In the genomic region with DNA sequence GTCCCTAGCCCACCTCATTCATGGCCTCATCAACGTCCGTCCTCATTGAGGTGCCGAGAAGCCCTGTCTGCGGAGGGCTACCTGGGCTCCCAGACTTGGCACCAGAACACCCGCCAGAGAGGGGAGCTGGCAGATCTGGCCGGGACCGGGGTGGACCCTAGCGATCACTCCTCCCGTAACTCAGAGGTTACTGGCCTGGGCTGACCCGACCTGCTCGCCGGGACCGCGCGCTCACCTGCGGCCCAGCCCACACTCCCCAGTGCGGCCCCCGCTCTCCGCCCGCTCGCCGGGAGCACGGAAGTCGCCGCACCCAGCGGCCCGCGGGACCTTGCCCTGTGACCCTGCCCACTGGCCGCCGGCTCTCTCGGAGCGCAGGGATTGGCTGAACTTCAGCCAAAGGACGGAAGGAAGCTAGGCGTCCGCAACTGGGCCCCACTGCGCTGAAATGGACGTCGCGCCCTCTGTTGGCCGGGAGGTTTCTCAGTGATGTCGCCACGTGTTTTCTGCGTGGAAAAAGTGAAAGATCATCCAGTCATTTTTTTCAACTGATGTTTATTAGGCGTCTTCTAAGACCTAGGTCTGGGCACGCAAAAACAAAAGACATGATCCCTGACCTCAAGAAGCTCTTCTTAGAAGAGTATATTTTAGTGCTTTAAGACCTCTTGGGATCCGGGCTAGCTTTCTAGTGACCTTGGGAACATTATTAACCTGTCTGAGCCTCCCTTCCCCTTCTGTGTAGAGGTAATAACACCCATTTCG, we compare ENCODE assay signal across 1 cellular context.
A peak's percentile ranks its signal among the peaks of the same experiment; 100 is the strongest.
TF ChIP-seq lines count a peak whose summit lies in the region.

A gene with protein sequence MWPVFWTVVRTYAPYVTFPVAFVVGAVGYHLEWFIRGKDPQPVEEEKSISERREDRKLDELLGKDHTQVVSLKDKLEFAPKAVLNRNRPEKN (minus strand): TSS at position 308 of the 759 bp plus-strand sequence. CDS start 3,772 bp downstream, outside the sequence.

TF ChIP-seq in HEK293, 187 proteins besides CTCF, POLR2A, EP300 and RAD21 (continued from another document and continues in another):
- TF ChIP-seq, protein P1, sequence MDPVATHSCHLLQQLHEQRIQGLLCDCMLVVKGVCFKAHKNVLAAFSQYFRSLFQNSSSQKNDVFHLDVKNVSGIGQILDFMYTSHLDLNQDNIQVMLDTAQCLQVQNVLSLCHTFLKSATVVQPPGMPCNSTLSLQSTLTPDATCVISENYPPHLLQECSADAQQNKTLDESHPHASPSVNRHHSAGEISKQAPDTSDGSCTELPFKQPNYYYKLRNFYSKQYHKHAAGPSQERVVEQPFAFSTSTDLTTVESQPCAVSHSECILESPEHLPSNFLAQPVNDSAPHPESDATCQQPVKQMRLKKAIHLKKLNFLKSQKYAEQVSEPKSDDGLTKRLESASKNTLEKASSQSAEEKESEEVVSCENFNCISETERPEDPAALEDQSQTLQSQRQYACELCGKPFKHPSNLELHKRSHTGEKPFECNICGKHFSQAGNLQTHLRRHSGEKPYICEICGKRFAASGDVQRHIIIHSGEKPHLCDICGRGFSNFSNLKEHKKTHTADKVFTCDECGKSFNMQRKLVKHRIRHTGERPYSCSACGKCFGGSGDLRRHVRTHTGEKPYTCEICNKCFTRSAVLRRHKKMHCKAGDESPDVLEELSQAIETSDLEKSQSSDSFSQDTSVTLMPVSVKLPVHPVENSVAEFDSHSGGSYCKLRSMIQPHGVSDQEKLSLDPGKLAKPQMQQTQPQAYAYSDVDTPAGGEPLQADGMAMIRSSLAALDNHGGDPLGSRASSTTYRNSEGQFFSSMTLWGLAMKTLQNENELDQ (tag by site-specific recombination; IDR thresholded peaks at IDR 0.05; ENCODE audit: low read depth), result no peak
- peak; percentile 76; the same call in 1 of the 2 replicates for TF ChIP-seq KLF7 (tag by site-specific recombination; IDR thresholded peaks at IDR 0.05; ENCODE audit: borderline replicate concordance)
- TF ChIP-seq ZNF324 (tag by site-specific recombination; IDR thresholded peaks at IDR 0.05), result 0 out of 2 replicates have a peak, but pooled peaks have one; percentile 15
- TF ChIP-seq, protein P2, sequence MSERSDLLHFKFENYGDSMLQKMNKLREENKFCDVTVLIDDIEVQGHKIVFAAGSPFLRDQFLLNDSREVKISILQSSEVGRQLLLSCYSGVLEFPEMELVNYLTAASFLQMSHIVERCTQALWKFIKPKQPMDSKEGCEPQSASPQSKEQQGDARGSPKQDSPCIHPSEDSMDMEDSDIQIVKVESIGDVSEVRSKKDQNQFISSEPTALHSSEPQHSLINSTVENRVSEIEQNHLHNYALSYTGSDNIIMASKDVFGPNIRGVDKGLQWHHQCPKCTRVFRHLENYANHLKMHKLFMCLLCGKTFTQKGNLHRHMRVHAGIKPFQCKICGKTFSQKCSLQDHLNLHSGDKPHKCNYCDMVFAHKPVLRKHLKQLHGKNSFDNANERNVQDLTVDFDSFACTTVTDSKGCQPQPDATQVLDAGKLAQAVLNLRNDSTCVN (tag by site-specific recombination; optimal IDR thresholded peaks at IDR 0.05), result peak; percentile 54
- peak; percentile 41 for TF ChIP-seq ZIC2 (tag by site-specific recombination; IDR thresholded peaks at IDR 0.05)
- no peak for TF ChIP-seq SCRT1 (tag by site-specific recombination; IDR thresholded peaks at IDR 0.05; ENCODE audit: borderline replicate concordance)
- TF ChIP-seq, protein P3, sequence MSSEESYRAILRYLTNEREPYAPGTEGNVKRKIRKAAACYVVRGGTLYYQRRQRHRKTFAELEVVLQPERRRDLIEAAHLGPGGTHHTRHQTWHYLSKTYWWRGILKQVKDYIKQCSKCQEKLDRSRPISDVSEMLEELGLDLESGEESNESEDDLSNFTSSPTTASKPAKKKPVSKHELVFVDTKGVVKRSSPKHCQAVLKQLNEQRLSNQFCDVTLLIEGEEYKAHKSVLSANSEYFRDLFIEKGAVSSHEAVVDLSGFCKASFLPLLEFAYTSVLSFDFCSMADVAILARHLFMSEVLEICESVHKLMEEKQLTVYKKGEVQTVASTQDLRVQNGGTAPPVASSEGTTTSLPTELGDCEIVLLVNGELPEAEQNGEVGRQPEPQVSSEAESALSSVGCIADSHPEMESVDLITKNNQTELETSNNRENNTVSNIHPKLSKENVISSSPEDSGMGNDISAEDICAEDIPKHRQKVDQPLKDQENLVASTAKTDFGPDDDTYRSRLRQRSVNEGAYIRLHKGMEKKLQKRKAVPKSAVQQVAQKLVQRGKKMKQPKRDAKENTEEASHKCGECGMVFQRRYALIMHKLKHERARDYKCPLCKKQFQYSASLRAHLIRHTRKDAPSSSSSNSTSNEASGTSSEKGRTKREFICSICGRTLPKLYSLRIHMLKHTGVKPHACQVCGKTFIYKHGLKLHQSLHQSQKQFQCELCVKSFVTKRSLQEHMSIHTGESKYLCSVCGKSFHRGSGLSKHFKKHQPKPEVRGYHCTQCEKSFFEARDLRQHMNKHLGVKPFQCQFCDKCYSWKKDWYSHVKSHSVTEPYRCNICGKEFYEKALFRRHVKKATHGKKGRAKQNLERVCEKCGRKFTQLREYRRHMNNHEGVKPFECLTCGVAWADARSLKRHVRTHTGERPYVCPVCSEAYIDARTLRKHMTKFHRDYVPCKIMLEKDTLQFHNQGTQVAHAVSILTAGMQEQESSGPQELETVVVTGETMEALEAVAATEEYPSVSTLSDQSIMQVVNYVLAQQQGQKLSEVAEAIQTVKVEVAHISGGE (tag by site-specific recombination; conservative IDR thresholded peaks at IDR 0.05; ENCODE audit: low read depth), result peak; percentile 80
- TF ChIP-seq ZNF837 (tag by site-specific recombination; IDR thresholded peaks at IDR 0.05), result no peak
- TF ChIP-seq OSR2 (tag by site-specific recombination; IDR thresholded peaks at IDR 0.05), result peak; percentile 47
- TF ChIP-seq SETDB1 (IDR thresholded peaks at IDR 0.05; ENCODE audit: insufficient read length, low read length), result peak; percentile 69
- TF ChIP-seq, protein P4, sequence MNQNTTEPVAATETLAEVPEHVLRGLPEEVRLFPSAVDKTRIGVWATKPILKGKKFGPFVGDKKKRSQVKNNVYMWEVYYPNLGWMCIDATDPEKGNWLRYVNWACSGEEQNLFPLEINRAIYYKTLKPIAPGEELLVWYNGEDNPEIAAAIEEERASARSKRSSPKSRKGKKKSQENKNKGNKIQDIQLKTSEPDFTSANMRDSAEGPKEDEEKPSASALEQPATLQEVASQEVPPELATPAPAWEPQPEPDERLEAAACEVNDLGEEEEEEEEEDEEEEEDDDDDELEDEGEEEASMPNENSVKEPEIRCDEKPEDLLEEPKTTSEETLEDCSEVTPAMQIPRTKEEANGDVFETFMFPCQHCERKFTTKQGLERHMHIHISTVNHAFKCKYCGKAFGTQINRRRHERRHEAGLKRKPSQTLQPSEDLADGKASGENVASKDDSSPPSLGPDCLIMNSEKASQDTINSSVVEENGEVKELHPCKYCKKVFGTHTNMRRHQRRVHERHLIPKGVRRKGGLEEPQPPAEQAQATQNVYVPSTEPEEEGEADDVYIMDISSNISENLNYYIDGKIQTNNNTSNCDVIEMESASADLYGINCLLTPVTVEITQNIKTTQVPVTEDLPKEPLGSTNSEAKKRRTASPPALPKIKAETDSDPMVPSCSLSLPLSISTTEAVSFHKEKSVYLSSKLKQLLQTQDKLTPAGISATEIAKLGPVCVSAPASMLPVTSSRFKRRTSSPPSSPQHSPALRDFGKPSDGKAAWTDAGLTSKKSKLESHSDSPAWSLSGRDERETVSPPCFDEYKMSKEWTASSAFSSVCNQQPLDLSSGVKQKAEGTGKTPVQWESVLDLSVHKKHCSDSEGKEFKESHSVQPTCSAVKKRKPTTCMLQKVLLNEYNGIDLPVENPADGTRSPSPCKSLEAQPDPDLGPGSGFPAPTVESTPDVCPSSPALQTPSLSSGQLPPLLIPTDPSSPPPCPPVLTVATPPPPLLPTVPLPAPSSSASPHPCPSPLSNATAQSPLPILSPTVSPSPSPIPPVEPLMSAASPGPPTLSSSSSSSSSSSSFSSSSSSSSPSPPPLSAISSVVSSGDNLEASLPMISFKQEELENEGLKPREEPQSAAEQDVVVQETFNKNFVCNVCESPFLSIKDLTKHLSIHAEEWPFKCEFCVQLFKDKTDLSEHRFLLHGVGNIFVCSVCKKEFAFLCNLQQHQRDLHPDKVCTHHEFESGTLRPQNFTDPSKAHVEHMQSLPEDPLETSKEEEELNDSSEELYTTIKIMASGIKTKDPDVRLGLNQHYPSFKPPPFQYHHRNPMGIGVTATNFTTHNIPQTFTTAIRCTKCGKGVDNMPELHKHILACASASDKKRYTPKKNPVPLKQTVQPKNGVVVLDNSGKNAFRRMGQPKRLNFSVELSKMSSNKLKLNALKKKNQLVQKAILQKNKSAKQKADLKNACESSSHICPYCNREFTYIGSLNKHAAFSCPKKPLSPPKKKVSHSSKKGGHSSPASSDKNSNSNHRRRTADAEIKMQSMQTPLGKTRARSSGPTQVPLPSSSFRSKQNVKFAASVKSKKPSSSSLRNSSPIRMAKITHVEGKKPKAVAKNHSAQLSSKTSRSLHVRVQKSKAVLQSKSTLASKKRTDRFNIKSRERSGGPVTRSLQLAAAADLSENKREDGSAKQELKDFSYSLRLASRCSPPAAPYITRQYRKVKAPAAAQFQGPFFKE (tag by site-specific recombination; IDR thresholded peaks at IDR 0.05; ENCODE audit: borderline replicate concordance), result no peak
- no peak for TF ChIP-seq ZNF544 (tag by site-specific recombination; IDR thresholded peaks at IDR 0.05)
- TF ChIP-seq ZNF366 (tag by site-specific recombination; conservative IDR thresholded peaks at IDR 0.05), result peak; percentile 77
- no peak for TF ChIP-seq ZNF211 (tag by site-specific recombination; IDR thresholded peaks at IDR 0.05; ENCODE audit: low read depth)
- TF ChIP-seq ZNF596 (tag by site-specific recombination; IDR thresholded peaks at IDR 0.05), result no peak
- 0 out of 2 replicates have a peak, but pooled peaks have one; percentile 32 for TF ChIP-seq KLF9 (tag by site-specific recombination; IDR thresholded peaks at IDR 0.05; ENCODE audit: low read depth)
- TF ChIP-seq SP7 (tag by site-specific recombination; IDR thresholded peaks at IDR 0.05), result peak; percentile 74; the same call in 1 of the 2 replicates
- peak; percentile 44; the same call in 1 of the 2 replicates for TF ChIP-seq ZBTB20 (tag by site-specific recombination; IDR thresholded peaks at IDR 0.05)
- TF ChIP-seq, protein P5, sequence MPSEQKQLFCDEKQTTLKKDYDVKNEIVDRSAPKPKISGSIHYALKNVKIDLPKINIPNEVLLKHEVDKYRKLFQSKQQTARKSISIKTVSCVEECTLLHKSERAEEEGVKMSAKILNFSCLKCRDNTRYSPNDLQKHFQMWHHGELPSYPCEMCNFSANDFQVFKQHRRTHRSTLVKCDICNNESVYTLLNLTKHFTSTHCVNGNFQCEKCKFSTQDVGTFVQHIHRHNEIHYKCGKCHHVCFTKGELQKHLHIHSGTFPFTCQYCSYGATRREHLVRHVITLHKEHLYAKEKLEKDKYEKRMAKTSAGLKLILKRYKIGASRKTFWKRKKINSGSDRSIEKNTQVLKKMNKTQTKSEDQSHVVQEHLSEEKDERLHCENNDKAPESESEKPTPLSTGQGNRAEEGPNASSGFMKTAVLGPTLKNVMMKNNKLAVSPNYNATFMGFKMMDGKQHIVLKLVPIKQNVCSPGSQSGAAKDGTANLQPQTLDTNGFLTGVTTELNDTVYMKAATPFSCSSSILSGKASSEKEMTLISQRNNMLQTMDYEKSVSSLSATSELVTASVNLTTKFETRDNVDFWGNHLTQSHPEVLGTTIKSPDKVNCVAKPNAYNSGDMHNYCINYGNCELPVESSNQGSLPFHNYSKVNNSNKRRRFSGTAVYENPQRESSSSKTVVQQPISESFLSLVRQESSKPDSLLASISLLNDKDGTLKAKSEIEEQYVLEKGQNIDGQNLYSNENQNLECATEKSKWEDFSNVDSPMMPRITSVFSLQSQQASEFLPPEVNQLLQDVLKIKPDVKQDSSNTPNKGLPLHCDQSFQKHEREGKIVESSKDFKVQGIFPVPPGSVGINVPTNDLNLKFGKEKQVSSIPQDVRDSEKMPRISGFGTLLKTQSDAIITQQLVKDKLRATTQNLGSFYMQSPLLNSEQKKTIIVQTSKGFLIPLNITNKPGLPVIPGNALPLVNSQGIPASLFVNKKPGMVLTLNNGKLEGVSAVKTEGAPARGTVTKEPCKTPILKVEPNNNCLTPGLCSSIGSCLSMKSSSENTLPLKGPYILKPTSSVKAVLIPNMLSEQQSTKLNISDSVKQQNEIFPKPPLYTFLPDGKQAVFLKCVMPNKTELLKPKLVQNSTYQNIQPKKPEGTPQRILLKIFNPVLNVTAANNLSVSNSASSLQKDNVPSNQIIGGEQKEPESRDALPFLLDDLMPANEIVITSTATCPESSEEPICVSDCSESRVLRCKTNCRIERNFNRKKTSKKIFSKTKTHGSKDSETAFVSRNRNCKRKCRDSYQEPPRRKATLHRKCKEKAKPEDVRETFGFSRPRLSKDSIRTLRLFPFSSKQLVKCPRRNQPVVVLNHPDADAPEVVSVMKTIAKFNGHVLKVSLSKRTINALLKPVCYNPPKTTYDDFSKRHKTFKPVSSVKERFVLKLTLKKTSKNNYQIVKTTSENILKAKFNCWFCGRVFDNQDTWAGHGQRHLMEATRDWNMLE (tag by site-specific recombination; conservative IDR thresholded peaks at IDR 0.05; ENCODE audit: low read depth), result peak; percentile 95
- TF ChIP-seq, protein P6, sequence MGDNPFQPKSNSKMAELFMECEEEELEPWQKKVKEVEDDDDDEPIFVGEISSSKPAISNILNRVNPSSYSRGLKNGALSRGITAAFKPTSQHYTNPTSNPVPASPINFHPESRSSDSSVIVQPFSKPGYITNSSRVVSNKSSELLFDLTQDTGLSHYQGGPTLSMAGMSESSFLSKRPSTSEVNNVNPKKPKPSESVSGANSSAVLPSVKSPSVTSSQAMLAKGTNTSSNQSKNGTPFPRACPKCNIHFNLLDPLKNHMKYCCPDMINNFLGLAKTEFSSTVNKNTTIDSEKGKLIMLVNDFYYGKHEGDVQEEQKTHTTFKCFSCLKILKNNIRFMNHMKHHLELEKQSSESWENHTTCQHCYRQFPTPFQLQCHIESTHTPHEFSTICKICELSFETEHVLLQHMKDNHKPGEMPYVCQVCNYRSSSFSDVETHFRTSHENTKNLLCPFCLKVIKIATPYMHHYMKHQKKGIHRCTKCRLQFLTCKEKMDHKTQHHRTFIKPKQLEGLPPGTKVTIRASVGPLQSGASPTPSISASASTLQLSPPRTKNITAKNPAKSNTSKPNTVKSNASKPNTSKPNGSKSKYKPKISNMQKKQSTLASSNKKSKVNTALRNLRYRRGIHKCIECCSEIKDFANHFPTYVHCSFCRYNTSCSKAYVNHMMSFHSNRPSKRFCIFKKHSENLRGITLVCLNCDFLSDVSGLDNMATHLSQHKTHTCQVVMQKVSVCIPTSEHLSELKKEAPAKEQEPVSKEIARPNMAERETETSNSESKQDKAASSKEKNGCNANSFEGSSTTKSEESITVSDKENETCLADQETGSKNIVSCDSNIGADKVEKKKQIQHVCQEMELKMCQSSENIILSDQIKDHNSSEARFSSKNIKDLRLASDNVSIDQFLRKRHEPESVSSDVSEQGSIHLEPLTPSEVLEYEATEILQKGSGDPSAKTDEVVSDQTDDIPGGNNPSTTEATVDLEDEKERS (tag by site-specific recombination; IDR thresholded peaks at IDR 0.05), result no peak
- TF ChIP-seq SP3 (tag by site-specific recombination; IDR thresholded peaks at IDR 0.05), result peak; percentile 74
